10 cellular contexts compared by ENCODE assay signal in the genomic region with DNA sequence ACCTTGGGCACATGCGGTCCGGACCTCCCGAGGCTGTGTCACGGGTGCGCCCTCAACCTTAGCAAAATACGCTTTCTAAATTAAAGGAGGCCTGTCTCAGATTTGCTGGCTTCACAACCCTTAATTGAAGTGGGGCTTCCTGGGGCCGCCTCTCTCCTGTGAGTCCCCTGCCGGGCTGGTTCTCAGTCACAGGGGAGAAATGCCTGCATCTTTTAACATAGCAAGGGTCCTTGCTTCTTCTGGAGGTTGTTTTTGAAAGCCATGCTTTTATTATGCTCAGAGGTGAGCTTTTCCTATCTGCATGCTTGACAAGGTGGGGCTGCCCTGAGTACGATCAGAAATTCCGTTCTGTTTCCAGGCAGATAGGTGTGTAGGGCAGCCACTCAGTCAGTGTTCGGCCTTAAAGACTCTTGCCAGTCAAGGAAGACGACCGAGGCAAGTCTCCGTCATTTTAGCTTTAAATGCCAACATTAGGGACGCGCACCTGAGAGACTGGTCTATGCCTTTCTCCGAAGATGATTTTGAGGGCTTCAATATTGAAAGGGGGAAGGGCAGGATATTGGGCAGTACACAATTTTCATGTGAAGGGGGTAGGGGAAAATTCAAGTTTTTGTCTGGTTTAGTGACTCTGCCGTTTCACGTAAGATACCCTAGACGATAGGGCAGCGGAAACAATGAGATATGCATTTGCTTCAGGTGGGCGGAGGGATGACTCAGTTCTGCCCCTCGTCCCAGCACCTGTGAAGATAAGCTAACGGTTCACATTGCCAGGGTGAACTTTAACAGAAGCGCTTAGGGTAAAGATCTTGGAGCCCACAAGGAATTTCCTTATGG. TPM values are rescaled to one million over a fixed set of nuclear protein-coding genes. Genes with fewer than 3 reads are reported as not detected.
DNase-seq lines count a peak whose midpoint lies in the region; ATAC-seq and TF ChIP-seq lines count a peak whose summit lies in the region.
"Had no signal": no experiment of that assay in that cellular context is flagged by ENCODE, and none has a peak within 500 bp of the region (broad histone marks: within the 10 kb centered on the region; RNA-seq: fewer than 3 reads in every experiment).

No MANE protein-coding gene starts in this region.

- no peak overlapping the region for H3K27ac ChIP-seq in DND-41 (ENCODE audit: low read length)
- H3K27ac ChIP-seq in ovary = no peak overlapping the region
- no peak overlapping the region for H3K27ac ChIP-seq in aorta (ENCODE audit: low read depth in 1 of 2, low read length in 2 of 2)
- H3K27ac ChIP-seq: ascending aorta had no signal

- no peaks in the 10 kb centered on the region for H3K36me3 ChIP-seq in DND-41 (ENCODE audit: insufficient read depth, low read length)
- H3K36me3 ChIP-seq in ovary = no peaks in the 10 kb centered on the region
- H3K36me3 ChIP-seq in aorta (ENCODE audit: control insufficient read depth in 1 of 2, insufficient read depth in 2 of 2, low read length in 1 of 2) = no peaks in the 10 kb centered on the region
- H3K36me3 ChIP-seq: ascending aorta had no signal

- H3K9me3 ChIP-seq in DND-41 (ENCODE audit: insufficient read depth, low read length, severe bottlenecking) (peaks cover 2% of the 10 kb centered on the region), ovary (no peaks in the 10 kb centered on the region), aorta (ENCODE audit: control insufficient read depth, low read length) (no peaks in the 10 kb centered on the region)
- H3K9me3 ChIP-seq: ascending aorta had no signal

- intact Hi-C loops in ovary (cut with DNase I) = loop anchor here in 2 of 4 donors (5.0 kb wide), 1 partner anchor 98 kb away; no protein-coding TSS in a partner anchor
- intact Hi-C loops in aorta (cut with DNase I) = loop anchor here in 1 of 2 donors (5.0 kb wide), 1 partner anchor 98 kb away; no protein-coding TSS in a partner anchor

- H3K27ac Mint-ChIP-seq in T-helper 1 cell treated with Interleukin-12 subunit alpha and Interleukin-12 subunit beta and Interleukin-4 antibody, amounts not matched to agents 30 μg/mL and 1 μg/mL, for 36 hours = peak overlapping the region; percentile 97
- no peak overlapping the region for H3K27ac Mint-ChIP-seq in nephron progenitor cell

- no peaks in the 10 kb centered on the region for H3K27me3 Mint-ChIP-seq in T-helper 1 cell treated with Interleukin-12 subunit alpha and Interleukin-12 subunit beta and Interleukin-4 antibody, amounts not matched to agents 30 μg/mL and 1 μg/mL, for 36 hours (ENCODE audit: low read depth)
- H3K27me3 Mint-ChIP-seq in nephron progenitor cell (ENCODE audit: low read depth, poor library complexity) = peaks cover 49% of the 10 kb centered on the region

- peak overlapping the region; percentile 79 for H3K4me3 Mint-ChIP-seq in T-helper 1 cell treated with Interleukin-12 subunit alpha and Interleukin-12 subunit beta and Interleukin-4 antibody, amounts not matched to agents 30 μg/mL and 1 μg/mL, for 36 hours
- H3K4me3 Mint-ChIP-seq in nephron progenitor cell = no peak overlapping the region

- H3K4me3 ChIP-seq in DND-41 (ENCODE audit: low read depth in 1 of 2, low read length in 2 of 2) (no peak overlapping the region), ovary (no peak overlapping the region), aorta (ENCODE audit: low read length in 2 of 2) (no peak overlapping the region)
- H3K4me3 ChIP-seq: ascending aorta had no signal

- WGBS in ovary, 3 donors = 52 to 56% (median 55%) methylated on average over 25 of the region's 25 CpGs
- WGBS in aorta, 2 donors = 36 to 38% methylated on average over 25 of the region's 25 CpGs

- DNase-seq in DND-41 (peak; percentile 46), nephron progenitor cell (no peak), ovary (no peak), aorta (no peak)
- peak; percentile 88 for DNase-seq in activated naive CD4-positive, alpha-beta T cell treated with Interleukin-2 at 50 U/mL for 16 hours
- DNase-seq in stimulated activated CD4-positive, alpha-beta T cell treated with anti-CD3 and anti-CD28 coated beads, Interleukin-1b, Interleukin-23, amount 100 ng/mL, for 48 hours = peak; percentile 88
- DNase-seq: NCI-H1048 had no signal

- peaks cover 41% of the 10 kb centered on the region for H3K4me1 Mint-ChIP-seq in T-helper 1 cell treated with Interleukin-12 subunit alpha and Interleukin-12 subunit beta and Interleukin-4 antibody, amounts not matched to agents 30 μg/mL and 1 μg/mL, for 36 hours (ENCODE audit: low read depth)
- peaks cover 25% of the 10 kb centered on the region for H3K4me1 Mint-ChIP-seq in nephron progenitor cell

- peaks cover 9% of the 10 kb centered on the region for H3K9me3 Mint-ChIP-seq in T-helper 1 cell treated with Interleukin-12 subunit alpha and Interleukin-12 subunit beta and Interleukin-4 antibody, amounts not matched to agents 30 μg/mL and 1 μg/mL, for 36 hours
- H3K9me3 Mint-ChIP-seq in nephron progenitor cell = peaks cover 5% of the 10 kb centered on the region

- TF ChIP-seq CTCF in DND-41 (IDR thresholded peaks at IDR 0.05; ENCODE audit: borderline replicate concordance, extremely low read depth, low read length, poor library complexity, severe bottlenecking) (no peak), nephron progenitor cell (IDR thresholded peaks at IDR 0.05) (no peak), ovary (IDR thresholded peaks at IDR 0.05) (no peak)

- H3K4me1 ChIP-seq in DND-41 (ENCODE audit: insufficient read depth, low read length) = peaks cover 36% of the 10 kb centered on the region
- peaks cover 1% of the 10 kb centered on the region for H3K4me1 ChIP-seq in ovary (ENCODE audit: insufficient read depth)
- no peaks in the 10 kb centered on the region for H3K4me1 ChIP-seq in aorta (ENCODE audit: control insufficient read depth in 1 of 2, insufficient read depth in 2 of 2, low read length in 2 of 2)
- H3K4me1 ChIP-seq: ascending aorta had no signal

- H2AFZ ChIP-seq in DND-41 (ENCODE audit: low read depth, low read length) = no peak overlapping the region

- no peak for TF ChIP-seq EP300 in ovary (IDR thresholded peaks at IDR 0.05)

- H3K36me3 Mint-ChIP-seq in T-helper 1 cell treated with Interleukin-12 subunit alpha and Interleukin-12 subunit beta and Interleukin-4 antibody, amounts not matched to agents 30 μg/mL and 1 μg/mL, for 36 hours (ENCODE audit: low read depth) = peaks cover 3% of the 10 kb centered on the region
- no peaks in the 10 kb centered on the region for H3K36me3 Mint-ChIP-seq in nephron progenitor cell (ENCODE audit: low read depth)

- ATAC-seq in DND-41 (ENCODE audit: insufficient read depth, low read depth) (no peak), GM21360 (IDR thresholded peaks at IDR 0.05; ENCODE audit: unreplicated experiment) (no peak), aorta (ENCODE audit: low FRiP score) (no peak)

- no peak overlapping the region for H3K9ac ChIP-seq in DND-41 (ENCODE audit: low read depth, low read length)

- H3K4me2 ChIP-seq in DND-41 (ENCODE audit: insufficient read depth, low read length) = no peak overlapping the region

- H3K27me3 ChIP-seq in DND-41 (ENCODE audit: insufficient read depth, low read length, poor library complexity) (no peaks in the 10 kb centered on the region), ovary (no peaks in the 10 kb centered on the region), aorta (ENCODE audit: control insufficient read depth in 1 of 2, insufficient read depth in 2 of 2, low read length in 1 of 2) (no peaks in the 10 kb centered on the region)
- H3K27me3 ChIP-seq: ascending aorta had no signal

- TF ChIP-seq POLR2A in ovary (IDR thresholded peaks at IDR 0.05) = no peak

- no peaks in the 10 kb centered on the region for H4K20me1 ChIP-seq in DND-41 (ENCODE audit: insufficient read depth, low read length)

- H3K79me2 ChIP-seq in DND-41 (ENCODE audit: insufficient read depth, low read length) = peaks cover 8% of the 10 kb centered on the region

RNA-seq across cellular contexts. Expression of a gene that starts 5.5 kb away (rescaled TPM):
- total RNA-seq in ovary (10 to 100 TPM in 3 of 7 donors, 1 to 10 TPM in 4; 3.1 to 64.3 (median 9.2) TPM), aorta (10 to 100 TPM in 1 of 2 donors, 1 to 10 TPM in 1; 6.8 to 14.5 TPM)
- polyA plus RNA-seq in ovary (10 to 100 TPM in 1 of 2 donors, 1 to 10 TPM in 1; 3.7 to 20.8 TPM), aorta (1 to 10 TPM; 1.8 to 2.0 TPM)

Comparison
In these comparisons a context has a peak if more than half of its experiments do, and no peak if none do; other contexts are left out.
1. DNase-seq: peak in DND-41 (single experiment), activated naive CD4-positive, alpha-beta T cell treated with Interleukin-2 at 50 U/mL for 16 hours (single experiment) and stimulated activated CD4-positive, alpha-beta T cell treated with anti-CD3 and anti-CD28 coated beads, Interleukin-1b, Interleukin-23, amount 100 ng/mL, for 48 hours (single experiment); none in nephron progenitor cell (single experiment), ovary (0 of 5) and aorta (0 of 2).